Comparison of ENCODE assay signal across 22 cellular contexts in genomic region chr5:87588316-87588715, GRCh38.
DNase-seq lines count a peak whose midpoint lies in the region; ATAC-seq, FAIRE-seq and TF ChIP-seq lines count a peak whose summit lies in the region.
"Had no signal": no experiment of that assay in that cellular context is flagged by ENCODE, and none has a peak within 500 bp of the region (broad histone marks: within the 10 kb centered on the region; RNA-seq: fewer than 3 reads in every experiment).

No MANE protein-coding gene starts in this region.

- H3K4me1 ChIP-seq in mesenchymal stem cell (ENCODE audit: control insufficient read depth, insufficient read depth, low read depth, low read length) = no peaks in the 10 kb centered on the region

- H3K27ac ChIP-seq in angular gyrus (ENCODE audit: low read depth, low read length) (peak overlapping the region; percentile 94), layer of hippocampus (ENCODE audit: low read depth, low read length) (peak overlapping the region; percentile 77), substantia nigra (ENCODE audit: low read depth, low read length, poor library complexity, severe bottlenecking) (peak overlapping the region; percentile 90), mesenchymal stem cell (ENCODE audit: low read length, poor library complexity, severe bottlenecking) (no peak overlapping the region)

- H3K4me2 ChIP-seq in mesenchymal stem cell (ENCODE audit: low read length, poor library complexity, severe bottlenecking) = no peak overlapping the region

- no peaks in the 10 kb centered on the region for H3K79me1 ChIP-seq in mesenchymal stem cell (replicated peaks; ENCODE audit: low read length, poor library complexity, severe bottlenecking)

- no peak overlapping the region for H2BK15ac ChIP-seq in mesenchymal stem cell (ENCODE audit: low read depth, poor library complexity, severe bottlenecking)

- H3K27ac Mint-ChIP-seq in chondrocyte (ENCODE audit: unreplicated experiment) = no peak overlapping the region
- H3K27ac Mint-ChIP-seq: CD4-positive, alpha-beta memory T cell had no signal

- no peak overlapping the region for H3K4me3 ChIP-seq in mesenchymal stem cell (ENCODE audit: insufficient read depth in 1 of 2, low read depth in 1 of 2, low read length in 2 of 2)
- H3K4me3 ChIP-seq: GM12878 had no signal

- no peak overlapping the region for H2AFZ ChIP-seq in mesenchymal stem cell (ENCODE audit: low read depth, low read length)

- H3K27me3 ChIP-seq in layer of hippocampus (ENCODE audit: control insufficient read depth, insufficient read depth, low read length) (no peaks in the 10 kb centered on the region), mesenchymal stem cell (ENCODE audit: control insufficient read depth in 1 of 2, insufficient read depth in 1 of 2, low read length in 2 of 2) (no peaks in the 10 kb centered on the region)

- H3K4me3 Mint-ChIP-seq in chondrocyte (ENCODE audit: unreplicated experiment) = no peak overlapping the region
- H3K4me3 Mint-ChIP-seq: CD4-positive, alpha-beta memory T cell had no signal

- no peaks in the 10 kb centered on the region for H3K36me3 Mint-ChIP-seq in chondrocyte (ENCODE audit: low read depth)
- H3K36me3 Mint-ChIP-seq: CD4-positive, alpha-beta memory T cell had no signal

- peaks cover 6% of the 10 kb centered on the region for H3K9me3 Mint-ChIP-seq in chondrocyte (ENCODE audit: low read depth)

- in situ Hi-C loops in G401 (cut with HindIII; ENCODE audit: low sequenced_read_pairs) = no loop called here

- no peak overlapping the region for H2BK120ac ChIP-seq in mesenchymal stem cell (ENCODE audit: low read depth, low read length)

- ATAC-seq in HG03571 (IDR thresholded peaks at IDR 0.05; ENCODE audit: unreplicated experiment) = no peak
- ATAC-seq: GM12878 had no signal

- peaks cover 2% of the 10 kb centered on the region for H3K27me3 Mint-ChIP-seq in chondrocyte (ENCODE audit: low read depth)
- H3K27me3 Mint-ChIP-seq: CD4-positive, alpha-beta memory T cell had no signal

- H2BK5ac ChIP-seq in mesenchymal stem cell (ENCODE audit: low read depth, low read length, poor library complexity, severe bottlenecking) = no peak overlapping the region

- H4K8ac ChIP-seq in mesenchymal stem cell (ENCODE audit: low read length) = no peak overlapping the region

- H3K36me3 ChIP-seq in mesenchymal stem cell (ENCODE audit: control insufficient read depth in 1 of 2, insufficient read depth in 2 of 2, low read depth in 1 of 2, low read length in 2 of 2) = no peaks in the 10 kb centered on the region

- no peak overlapping the region for H4K91ac ChIP-seq in mesenchymal stem cell (ENCODE audit: low read length)

- no peak overlapping the region for H2AK5ac ChIP-seq in mesenchymal stem cell (ENCODE audit: low read length, severe bottlenecking)

- 42% methylated on average over 2 of the region's 4 CpGs for WGBS in mesenchymal stem cell

- H3K9ac ChIP-seq in mesenchymal stem cell (ENCODE audit: low read length) = no peak overlapping the region

- no peaks in the 10 kb centered on the region for H3K9me3 ChIP-seq in mesenchymal stem cell (ENCODE audit: control insufficient read depth, low read length)

- TF ChIP-seq CTCF in chondrocyte (IDR thresholded peaks at IDR 0.05) = no peak

- H2BK12ac ChIP-seq in mesenchymal stem cell (ENCODE audit: low read length in 2 of 2) = no peak overlapping the region

- no peak overlapping the region for H3K18ac ChIP-seq in mesenchymal stem cell (ENCODE audit: low read depth in 1 of 2, low read length in 2 of 2)

- peak; percentile 90 for FAIRE-seq in frontal cortex (lab: Jason Lieb, UNC)
- FAIRE-seq: A204.1, GM12878, H54 had no signal

- H3K4ac ChIP-seq in mesenchymal stem cell (ENCODE audit: low read depth in 1 of 2, low read length in 2 of 2) = no peak overlapping the region

- H3K23ac ChIP-seq in mesenchymal stem cell (ENCODE audit: low read length in 2 of 2) = no peak overlapping the region

- H3K4me1 Mint-ChIP-seq in chondrocyte (ENCODE audit: low read depth) = no peaks in the 10 kb centered on the region
- H3K4me1 Mint-ChIP-seq: CD4-positive, alpha-beta memory T cell had no signal

- DNase-seq in frontal cortex (ENCODE audit: low spot score in 2 of 2) (no peak), substantia nigra (lab: John Stamatoyannopoulos, UW) (peak in 5 of 49 donors; percentile 0 to 26 (median 6)), chondrocyte (ENCODE audit: low spot score) (no peak), G401 (ENCODE audit: low spot score) (no peak), mesenchymal stem cell (no peak)
- DNase-seq: AML-193; CD4-positive, alpha-beta memory T cell; COR-L47; DMS53; GDM1; KBM-7; NCI-H2029; NCI-H2227 treated with DMSO at 0.1 percent for 48 hours; NCI-H526 treated with DMSO at 0.1 percent for 48 hours; Right ventricle myocardium superior; RPMI8226 had no signal

- no peak overlapping the region for H3K14ac ChIP-seq in mesenchymal stem cell (ENCODE audit: low read length in 2 of 2)
